8 cellular contexts compared by ENCODE assay signal in genomic region chr19:18833849-18834643, GRCh38. TPM values are rescaled to one million over a fixed set of nuclear protein-coding genes. Genes with fewer than 3 reads are reported as not detected.
DNase-seq lines count a peak whose midpoint lies in the region; ATAC-seq, FAIRE-seq and TF ChIP-seq lines count a peak whose summit lies in the region.

No MANE protein-coding gene starts in this region.

- no peak for FAIRE-seq in small intestine (lab: Jason Lieb, UNC)

- H3K4me3 ChIP-seq in right atrium auricular region (peak overlapping the region; percentile 78 to 83), gastroesophageal sphincter (peak overlapping the region; percentile 79 to 90), small intestine (ENCODE audit: low read depth in 1 of 2, low read length in 2 of 2) (peak overlapping the region; percentile 90 to 97)

- ATAC-seq in left cardiac atrium (no peak), T-cell (replicated peaks in 1 of 4) (no peak), gastroesophageal sphincter (no peak)

- peaks cover 15% of the 10 kb centered on the region for H3K36me3 ChIP-seq in right atrium auricular region
- H3K36me3 ChIP-seq in gastroesophageal sphincter, result peaks cover 0 to 13% of the 10 kb centered on the region in 2 donors
- H3K36me3 ChIP-seq in small intestine (ENCODE audit: control insufficient read depth in 2 of 2, insufficient read depth in 2 of 2, low read length in 2 of 2), result no peaks in the 10 kb centered on the region

- H3K27ac Mint-ChIP-seq in T-cell, result peak overlapping the region; percentile 69 to 88

- peak overlapping the region; percentile 89 to 91 (median 90) for H3K4me3 Mint-ChIP-seq in T-cell

- TF ChIP-seq EP300 in gastroesophageal sphincter (IDR thresholded peaks at IDR 0.05), result no peak

- WGBS in gastroesophageal sphincter (ENCODE audit: low coverage in 1 of 2), 2 donors, result 7 to 9% methylated on average over 8 to 18 of the region's 18 CpGs
- 5 to 21% (median 7%) methylated on average over 18 of the region's 18 CpGs for WGBS in small intestine, 3 donors

- no peaks in the 10 kb centered on the region for H3K27me3 Mint-ChIP-seq in T-cell

- H3K36me3 Mint-ChIP-seq in T-cell, result peaks cover 29% of the 10 kb centered on the region

- H3K4me1 Mint-ChIP-seq in T-cell, result peaks cover 61 to 62% (median 61%) of the 10 kb centered on the region in 3 donors

- no peak for TF ChIP-seq POLR2A in gastroesophageal sphincter (IDR thresholded peaks at IDR 0.05)

- intact Hi-C loops in left cardiac atrium (cut with DNase I), result loop anchor here in 1 of 2 donors (10.0 kb wide), 1 partner anchor 149 kb away; the partner anchor contains the start of gene CRTC1

- no peaks in the 10 kb centered on the region for H3K27me3 ChIP-seq in right atrium auricular region
- no peaks in the 10 kb centered on the region for H3K27me3 ChIP-seq in gastroesophageal sphincter
- no peaks in the 10 kb centered on the region for H3K27me3 ChIP-seq in small intestine (ENCODE audit: control insufficient read depth in 2 of 2, insufficient read depth in 2 of 2, low read length in 2 of 2)

- H3K9me3 ChIP-seq in right atrium auricular region (no peaks in the 10 kb centered on the region), gastroesophageal sphincter (no peaks in the 10 kb centered on the region), small intestine (ENCODE audit: control insufficient read depth, low read depth) (no peaks in the 10 kb centered on the region)

- CTCF ChIA-PET in T-cell (lab: Charles Lee), result no interaction called here

- peak overlapping the region in 1 of 2 donors; percentile 82 for H3K27ac ChIP-seq in right atrium auricular region
- H3K27ac ChIP-seq in gastroesophageal sphincter, result peak overlapping the region in 2 of 4 donors; percentile 90 to 93
- H3K27ac ChIP-seq in small intestine (ENCODE audit: low read depth in 1 of 2, low read length in 1 of 2), result peak overlapping the region; percentile 24 to 78

- POLR2A ChIA-PET in T-cell (lab: Charles Lee), result interaction anchor here in 1 of 2 donors (0.5 kb wide), 2 partner anchors 9 to 260 kb away, joined by 3 to 4 read pairs; no protein-coding TSS in a partner anchor

- no peaks in the 10 kb centered on the region for H3K9me3 Mint-ChIP-seq in T-cell

- peaks cover 0 to 46% of the 10 kb centered on the region in 2 donors for H3K4me1 ChIP-seq in right atrium auricular region
- peaks cover 0 to 73% (median 22%) of the 10 kb centered on the region in 3 donors for H3K4me1 ChIP-seq in gastroesophageal sphincter
- peaks cover 2 to 7% of the 10 kb centered on the region in 2 donors for H3K4me1 ChIP-seq in small intestine (ENCODE audit: control insufficient read depth in 2 of 2, insufficient read depth in 1 of 2, low read depth in 1 of 2, low read length in 1 of 2)

- DNase-seq in right atrium auricular region (ENCODE audit: low spot score) (no peak), left cardiac atrium (no peak), T-cell (no peak), small intestine (peak; percentile 61), cerebellar nuclear complex (lab: John Stamatoyannopoulos, UW) (no peak), ecto neural progenitor cell (ENCODE audit: low spot score) (no peak), NCI-H526 treated with DMSO at 0.1 percent for 48 hours (lab: John Stamatoyannopoulos, UW) (no peak)

- no peak for TF ChIP-seq CTCF in right atrium auricular region (IDR thresholded peaks at IDR 0.05)
- TF ChIP-seq CTCF in gastroesophageal sphincter (IDR thresholded peaks at IDR 0.05), result no peak

RNA-seq across cellular contexts. Expression of gene UPF1, which starts 2.3 kb away (rescaled TPM):
- total RNA-seq in right atrium auricular region, result 10 to 100 TPM; 27.6 to 61.5 TPM
- 10 to 100 TPM; 33.9 to 41.1 TPM for total RNA-seq in left cardiac atrium
- 100 to 1,000 TPM; 114 to 143 (median 127) TPM for total RNA-seq in T-cell
- 10 to 100 TPM; 53.6 to 92.2 (median 59.9) TPM for total RNA-seq in gastroesophageal sphincter
- polyA plus RNA-seq in small intestine, result 10 to 100 TPM; 37.6 to 42.0 (median 41.6) TPM

RNA-seq across cellular contexts. Expression of gene COMP, which starts 42.9 kb away (rescaled TPM):
- total RNA-seq in right atrium auricular region, result 10 to 100 TPM in 1 of 2 donors, 1 to 10 TPM in 1; 7.8 to 12.5 TPM
- total RNA-seq in left cardiac atrium, result 1 to 10 TPM; 6.5 to 9.8 TPM
- total RNA-seq in T-cell, result not detected
- total RNA-seq in gastroesophageal sphincter, result 1 to 10 TPM in 1 of 4 donors, under 1 TPM in 3; 0.40 to 4.4 (median 0.50) TPM
- polyA plus RNA-seq in small intestine, result 1 to 10 TPM in 1 of 3 donors, not detected in 2; 1.8 TPM
